24 cellular contexts compared by ENCODE assay signal in the genomic region with DNA sequence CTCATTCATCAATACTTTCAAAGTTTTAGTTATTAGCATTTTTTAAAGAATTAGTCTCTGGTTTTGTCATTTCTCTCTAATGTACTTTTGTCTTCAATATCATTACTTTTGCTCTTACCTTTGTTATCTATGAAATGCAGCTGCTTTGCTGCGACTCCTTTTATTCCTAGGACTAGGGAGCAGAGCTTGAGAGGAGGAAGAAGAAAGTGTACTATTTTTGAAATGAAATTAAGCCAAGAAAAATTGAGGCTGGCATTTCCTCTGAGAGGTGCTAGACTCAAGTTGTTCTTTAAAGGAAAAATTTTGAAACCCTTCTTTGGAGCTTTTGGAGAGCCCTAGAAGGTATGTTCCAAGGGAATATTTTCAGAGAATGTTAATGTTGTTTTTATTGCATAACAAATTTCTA. TPM values are rescaled to one million over a fixed set of nuclear protein-coding genes. Genes with fewer than 3 reads are reported as not detected.
DNase-seq lines count a peak whose midpoint lies in the region; ATAC-seq and TF ChIP-seq lines count a peak whose summit lies in the region.
"Had no signal": no experiment of that assay in that cellular context is flagged by ENCODE, and none has a peak within 500 bp of the region (broad histone marks: within the 10 kb centered on the region; RNA-seq: fewer than 3 reads in every experiment).

No MANE protein-coding gene starts in this region.

- no peak for ATAC-seq in HG03439 (IDR thresholded peaks at IDR 0.05; ENCODE audit: unreplicated experiment)
- ATAC-seq: Panc1 had no signal

- intact Hi-C loops in ascending aorta (cut with DNase I), result loop anchor here (2.0 to 10.0 kb wide), 5 partner anchors 43 to 439 kb away; partner anchors contain the start of gene CEP162
- intact Hi-C loops in cardiac septum (cut with DNase I), result no loop called here

- DNase-seq in KBM-7 (peak; percentile 3), ascending aorta (ENCODE audit: low spot score in 2 of 2) (no peak), inferior parietal cortex (ENCODE audit: extremely low spot score) (peak; percentile 23), superior temporal gyrus (ENCODE audit: extremely low spot score) (peak; percentile 26), NCI-H2107 (lab: John Stamatoyannopoulos, UW) (no peak), cardiac septum (ENCODE audit: low spot score) (no peak), AG08396 (ENCODE audit: low spot score) (no peak)
- DNase-seq: 8988T, ACHN, Calu3, DMS79 treated with DMSO at 0.1 percent for 48 hours, GOT3, HFFc6, Karpas-422, NCI-H1105, NCI-H146, NCI-H1930, NCI-H526 treated with DMSO at 0.1 percent for 48 hours, SHP77 had no signal

- peak in 1 of 3 experiments; percentile 30 for TF ChIP-seq CTCF in ascending aorta (IDR thresholded peaks at IDR 0.05)

- H3K9me3 ChIP-seq in ascending aorta, result peaks cover 0 to 6% of the 10 kb centered on the region in 2 donors

- peak overlapping the region; percentile 84 to 85 for H3K27ac ChIP-seq in ascending aorta
- H3K27ac ChIP-seq: HL-60, RWPE1 had no signal

- in situ Hi-C loops in KBM-7 (cut with MboI; ENCODE audit: low pct_unique_long_range_greater_than_20kb, low sequenced_read_pairs), result no loop called here

- no peaks in the 10 kb centered on the region for H3K27me3 ChIP-seq in ascending aorta

- peaks cover 4 to 29% of the 10 kb centered on the region in 2 donors for H3K4me1 ChIP-seq in ascending aorta
- H3K4me1 ChIP-seq: HAP-1 had no signal

- no peaks in the 10 kb centered on the region for H3K36me3 ChIP-seq in ascending aorta
- H3K36me3 ChIP-seq: HAP-1 had no signal

- H3K4me3 ChIP-seq in ascending aorta, result no peak overlapping the region
- H3K4me3 ChIP-seq: HAP-1 had no signal

RNA-seq across cellular contexts. Expression of gene MRAP2, which starts 48.3 kb away (rescaled TPM):
- total RNA-seq in ascending aorta (47.3 TPM), cardiac septum (0.48 TPM)

Comparison
In these comparisons a context has a peak if more than half of its experiments do, and no peak if none do; other contexts are left out.
1. DNase-seq: peak in KBM-7 (single experiment), inferior parietal cortex (single experiment) and superior temporal gyrus (single experiment); none in ascending aorta (0 of 2), NCI-H2107 (single experiment), cardiac septum (single experiment) and AG08396 (single experiment).
2. RNA of gene MRAP2, which starts 48.3 kb away (total RNA-seq): 47.3 TPM in ascending aorta (single experiment); 0.48 TPM in cardiac septum (single experiment); every median in the first group is over 10 times any median in the second.